ENCODE assay signal across 1 cellular context in the genomic region with DNA sequence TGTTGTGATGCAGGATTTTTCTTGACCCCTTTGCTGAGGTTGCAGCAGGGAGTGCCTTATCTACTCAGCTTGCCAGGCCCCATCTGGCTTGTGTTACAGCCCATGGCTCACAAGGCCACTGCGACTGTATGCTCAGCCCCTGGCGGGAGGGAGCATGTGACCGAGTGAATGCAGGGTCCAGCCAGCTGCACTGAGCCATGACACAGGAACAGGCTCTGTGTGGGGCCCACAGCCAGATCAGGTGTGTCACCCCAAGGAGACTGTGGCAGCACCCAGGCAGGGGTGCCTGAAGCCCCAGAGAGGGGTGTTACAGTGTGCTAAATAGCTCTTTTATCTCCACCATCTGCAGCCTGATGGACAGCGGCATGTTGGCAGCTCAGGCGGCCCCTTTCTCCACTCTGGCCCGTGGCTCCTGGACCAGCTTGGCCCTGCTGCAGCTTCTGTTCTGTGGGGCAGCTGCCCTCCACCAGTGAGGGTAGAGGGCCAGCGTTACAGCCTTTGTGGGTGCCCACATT.
TF ChIP-seq lines count a peak whose summit lies in the region.

No MANE protein-coding gene starts in this region.

TF ChIP-seq in HepG2, 621 proteins besides CTCF, POLR2A, EP300 and RAD21 (continued from another document):
- TF ChIP-seq ARHGAP35 (CRISPR knock-in tag; IDR thresholded peaks at IDR 0.05; ENCODE audit: borderline replicate concordance) (no peak), ZNF510 (CRISPR knock-in tag; IDR thresholded peaks at IDR 0.05; ENCODE audit: low read depth) (no peak), ZNF768 (CRISPR knock-in tag; IDR thresholded peaks at IDR 0.05) (peak; percentile 60; the same call in 1 of the 2 replicates), FOXO1 (CRISPR knock-in tag; IDR thresholded peaks at IDR 0.05) (peak; percentile 46; the same call in 1 of the 2 replicates), SKI (IDR thresholded peaks at IDR 0.05; ENCODE audit: partially characterized antibody) (no peak), SOX6 (IDR thresholded peaks at IDR 0.05) (no peak), SOX6 (CRISPR knock-in tag; IDR thresholded peaks at IDR 0.05) (peak; percentile 13; the same call in 1 of the 2 replicates), PRMT3 (CRISPR knock-in tag; IDR thresholded peaks at IDR 0.05; ENCODE audit: borderline replicate concordance, low read depth) (no peak), GPN1 (CRISPR knock-in tag; IDR thresholded peaks at IDR 0.05; ENCODE audit: borderline replicate concordance) (no peak), ZNF350 (CRISPR knock-in tag; IDR thresholded peaks at IDR 0.05; ENCODE audit: borderline replicate concordance, low read depth) (no peak; the same call in 1 of the 2 replicates), ZNF333 (CRISPR knock-in tag; IDR thresholded peaks at IDR 0.05; ENCODE audit: borderline replicate concordance) (no peak), ZNF781 (CRISPR knock-in tag; IDR thresholded peaks at IDR 0.05; ENCODE audit: borderline replicate concordance, not compliant biosample characterization) (no peak), MED13 (CRISPR knock-in tag; IDR thresholded peaks at IDR 0.05) (no peak), ZNF121 (CRISPR knock-in tag; IDR thresholded peaks at IDR 0.05) (no peak), ZNF839 (CRISPR knock-in tag; IDR thresholded peaks at IDR 0.05; ENCODE audit: borderline replicate concordance) (no peak), KLF11 (CRISPR knock-in tag; IDR thresholded peaks at IDR 0.05) (peak; percentile 41; the same call in 1 of the 2 replicates), ZSCAN25 (CRISPR knock-in tag; IDR thresholded peaks at IDR 0.05) (0 out of 2 replicates have a peak, but pooled peaks have one; percentile 31), ZNF383 (CRISPR knock-in tag; IDR thresholded peaks at IDR 0.05; ENCODE audit: borderline replicate concordance) (no peak), MAZ (IDR thresholded peaks at IDR 0.05; ENCODE audit: borderline replicate concordance, low read depth, low read length) (no peak), MAZ (CRISPR knock-in tag; IDR thresholded peaks at IDR 0.05; ENCODE audit: low read depth) (no peak), ZNF143 (CRISPR knock-in tag; IDR thresholded peaks at IDR 0.05) (no peak), TEAD2 (CRISPR knock-in tag; IDR thresholded peaks at IDR 0.05) (no peak), SIX4 (CRISPR knock-in tag; IDR thresholded peaks at IDR 0.05) (no peak), SP4 (CRISPR knock-in tag; IDR thresholded peaks at IDR 0.05) (no peak), RBAK (CRISPR knock-in tag; IDR thresholded peaks at IDR 0.05) (no peak), ARID2 (CRISPR knock-in tag; IDR thresholded peaks at IDR 0.05; ENCODE audit: borderline replicate concordance) (no peak)
- TF ChIP-seq, protein P1, sequence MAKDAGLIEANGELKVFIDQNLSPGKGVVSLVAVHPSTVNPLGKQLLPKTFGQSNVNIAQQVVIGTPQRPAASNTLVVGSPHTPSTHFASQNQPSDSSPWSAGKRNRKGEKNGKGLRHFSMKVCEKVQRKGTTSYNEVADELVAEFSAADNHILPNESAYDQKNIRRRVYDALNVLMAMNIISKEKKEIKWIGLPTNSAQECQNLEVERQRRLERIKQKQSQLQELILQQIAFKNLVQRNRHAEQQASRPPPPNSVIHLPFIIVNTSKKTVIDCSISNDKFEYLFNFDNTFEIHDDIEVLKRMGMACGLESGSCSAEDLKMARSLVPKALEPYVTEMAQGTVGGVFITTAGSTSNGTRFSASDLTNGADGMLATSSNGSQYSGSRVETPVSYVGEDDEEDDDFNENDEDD (CRISPR knock-in tag; IDR thresholded peaks at IDR 0.05; ENCODE audit: borderline replicate concordance): peak; percentile 85
- TF ChIP-seq, protein P2, sequence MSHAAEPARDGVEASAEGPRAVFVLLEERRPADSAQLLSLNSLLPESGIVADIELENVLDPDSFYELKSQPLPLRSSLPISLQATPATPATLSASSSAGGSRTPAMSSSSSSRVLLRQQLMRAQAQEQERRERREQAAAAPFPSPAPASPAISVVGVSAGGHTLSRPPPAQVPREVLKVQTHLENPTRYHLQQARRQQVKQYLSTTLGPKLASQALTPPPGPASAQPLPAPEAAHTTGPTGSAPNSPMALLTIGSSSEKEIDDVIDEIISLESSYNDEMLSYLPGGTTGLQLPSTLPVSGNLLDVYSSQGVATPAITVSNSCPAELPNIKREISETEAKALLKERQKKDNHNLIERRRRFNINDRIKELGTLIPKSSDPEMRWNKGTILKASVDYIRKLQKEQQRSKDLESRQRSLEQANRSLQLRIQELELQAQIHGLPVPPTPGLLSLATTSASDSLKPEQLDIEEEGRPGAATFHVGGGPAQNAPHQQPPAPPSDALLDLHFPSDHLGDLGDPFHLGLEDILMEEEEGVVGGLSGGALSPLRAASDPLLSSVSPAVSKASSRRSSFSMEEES (CRISPR knock-in tag; IDR thresholded peaks at IDR 0.05): peak; percentile 92
- TF ChIP-seq, protein P3, sequence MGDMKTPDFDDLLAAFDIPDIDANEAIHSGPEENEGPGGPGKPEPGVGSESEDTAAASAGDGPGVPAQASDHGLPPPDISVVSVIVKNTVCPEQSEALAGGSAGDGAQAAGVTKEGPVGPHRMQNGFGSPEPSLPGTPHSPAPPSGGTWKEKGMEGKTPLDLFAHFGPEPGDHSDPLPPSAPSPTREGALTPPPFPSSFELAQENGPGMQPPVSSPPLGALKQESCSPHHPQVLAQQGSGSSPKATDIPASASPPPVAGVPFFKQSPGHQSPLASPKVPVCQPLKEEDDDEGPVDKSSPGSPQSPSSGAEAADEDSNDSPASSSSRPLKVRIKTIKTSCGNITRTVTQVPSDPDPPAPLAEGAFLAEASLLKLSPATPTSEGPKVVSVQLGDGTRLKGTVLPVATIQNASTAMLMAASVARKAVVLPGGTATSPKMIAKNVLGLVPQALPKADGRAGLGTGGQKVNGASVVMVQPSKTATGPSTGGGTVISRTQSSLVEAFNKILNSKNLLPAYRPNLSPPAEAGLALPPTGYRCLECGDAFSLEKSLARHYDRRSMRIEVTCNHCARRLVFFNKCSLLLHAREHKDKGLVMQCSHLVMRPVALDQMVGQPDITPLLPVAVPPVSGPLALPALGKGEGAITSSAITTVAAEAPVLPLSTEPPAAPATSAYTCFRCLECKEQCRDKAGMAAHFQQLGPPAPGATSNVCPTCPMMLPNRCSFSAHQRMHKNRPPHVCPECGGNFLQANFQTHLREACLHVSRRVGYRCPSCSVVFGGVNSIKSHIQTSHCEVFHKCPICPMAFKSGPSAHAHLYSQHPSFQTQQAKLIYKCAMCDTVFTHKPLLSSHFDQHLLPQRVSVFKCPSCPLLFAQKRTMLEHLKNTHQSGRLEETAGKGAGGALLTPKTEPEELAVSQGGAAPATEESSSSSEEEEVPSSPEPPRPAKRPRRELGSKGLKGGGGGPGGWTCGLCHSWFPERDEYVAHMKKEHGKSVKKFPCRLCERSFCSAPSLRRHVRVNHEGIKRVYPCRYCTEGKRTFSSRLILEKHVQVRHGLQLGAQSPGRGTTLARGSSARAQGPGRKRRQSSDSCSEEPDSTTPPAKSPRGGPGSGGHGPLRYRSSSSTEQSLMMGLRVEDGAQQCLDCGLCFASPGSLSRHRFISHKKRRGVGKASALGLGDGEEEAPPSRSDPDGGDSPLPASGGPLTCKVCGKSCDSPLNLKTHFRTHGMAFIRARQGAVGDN (CRISPR knock-in tag; IDR thresholded peaks at IDR 0.05): peak; percentile 89
- TF ChIP-seq, protein P4, sequence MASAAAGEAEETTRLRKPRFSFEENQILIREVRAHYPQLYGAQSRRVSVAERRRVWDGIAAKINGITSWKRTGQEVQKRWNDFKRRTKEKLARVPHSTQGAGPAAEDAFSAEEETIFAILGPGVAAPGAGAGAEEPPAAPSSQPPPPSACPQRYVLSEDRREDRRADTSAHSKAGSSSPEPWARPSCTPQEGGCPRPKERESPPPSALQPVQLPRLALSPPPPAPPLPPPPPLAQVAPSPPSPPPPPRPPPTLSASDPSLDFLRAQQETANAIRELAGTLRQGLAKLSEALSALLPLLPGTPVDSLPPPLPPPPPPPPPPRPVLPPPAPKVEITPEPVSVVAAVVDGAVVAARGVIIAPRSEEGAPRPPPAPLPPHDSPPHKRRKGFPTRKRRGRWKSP (CRISPR knock-in tag; IDR thresholded peaks at IDR 0.05): no peak
- TF ChIP-seq, protein P5, sequence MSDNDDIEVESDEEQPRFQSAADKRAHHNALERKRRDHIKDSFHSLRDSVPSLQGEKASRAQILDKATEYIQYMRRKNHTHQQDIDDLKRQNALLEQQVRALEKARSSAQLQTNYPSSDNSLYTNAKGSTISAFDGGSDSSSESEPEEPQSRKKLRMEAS (IDR thresholded peaks at IDR 0.05): peak; percentile 87
- TF ChIP-seq, protein P6, sequence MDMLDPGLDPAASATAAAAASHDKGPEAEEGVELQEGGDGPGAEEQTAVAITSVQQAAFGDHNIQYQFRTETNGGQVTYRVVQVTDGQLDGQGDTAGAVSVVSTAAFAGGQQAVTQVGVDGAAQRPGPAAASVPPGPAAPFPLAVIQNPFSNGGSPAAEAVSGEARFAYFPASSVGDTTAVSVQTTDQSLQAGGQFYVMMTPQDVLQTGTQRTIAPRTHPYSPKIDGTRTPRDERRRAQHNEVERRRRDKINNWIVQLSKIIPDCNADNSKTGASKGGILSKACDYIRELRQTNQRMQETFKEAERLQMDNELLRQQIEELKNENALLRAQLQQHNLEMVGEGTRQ (IDR thresholded peaks at IDR 0.05; ENCODE audit: low read depth, low read length): peak; percentile 44; the same call in 1 of the 2 replicates
- TF ChIP-seq, protein P6 (CRISPR knock-in tag; IDR thresholded peaks at IDR 0.05; ENCODE audit: borderline replicate concordance): peak; percentile 74; the same call in 1 of the 2 replicates
- TF ChIP-seq, protein P7, sequence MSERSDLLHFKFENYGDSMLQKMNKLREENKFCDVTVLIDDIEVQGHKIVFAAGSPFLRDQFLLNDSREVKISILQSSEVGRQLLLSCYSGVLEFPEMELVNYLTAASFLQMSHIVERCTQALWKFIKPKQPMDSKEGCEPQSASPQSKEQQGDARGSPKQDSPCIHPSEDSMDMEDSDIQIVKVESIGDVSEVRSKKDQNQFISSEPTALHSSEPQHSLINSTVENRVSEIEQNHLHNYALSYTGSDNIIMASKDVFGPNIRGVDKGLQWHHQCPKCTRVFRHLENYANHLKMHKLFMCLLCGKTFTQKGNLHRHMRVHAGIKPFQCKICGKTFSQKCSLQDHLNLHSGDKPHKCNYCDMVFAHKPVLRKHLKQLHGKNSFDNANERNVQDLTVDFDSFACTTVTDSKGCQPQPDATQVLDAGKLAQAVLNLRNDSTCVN (CRISPR knock-in tag; IDR thresholded peaks at IDR 0.05; ENCODE audit: borderline replicate concordance): no peak
- TF ChIP-seq, protein P8, sequence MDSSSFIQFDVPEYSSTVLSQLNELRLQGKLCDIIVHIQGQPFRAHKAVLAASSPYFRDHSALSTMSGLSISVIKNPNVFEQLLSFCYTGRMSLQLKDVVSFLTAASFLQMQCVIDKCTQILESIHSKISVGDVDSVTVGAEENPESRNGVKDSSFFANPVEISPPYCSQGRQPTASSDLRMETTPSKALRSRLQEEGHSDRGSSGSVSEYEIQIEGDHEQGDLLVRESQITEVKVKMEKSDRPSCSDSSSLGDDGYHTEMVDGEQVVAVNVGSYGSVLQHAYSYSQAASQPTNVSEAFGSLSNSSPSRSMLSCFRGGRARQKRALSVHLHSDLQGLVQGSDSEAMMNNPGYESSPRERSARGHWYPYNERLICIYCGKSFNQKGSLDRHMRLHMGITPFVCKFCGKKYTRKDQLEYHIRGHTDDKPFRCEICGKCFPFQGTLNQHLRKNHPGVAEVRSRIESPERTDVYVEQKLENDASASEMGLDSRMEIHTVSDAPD (CRISPR knock-in tag; IDR thresholded peaks at IDR 0.05): no peak
- TF ChIP-seq, protein P9, sequence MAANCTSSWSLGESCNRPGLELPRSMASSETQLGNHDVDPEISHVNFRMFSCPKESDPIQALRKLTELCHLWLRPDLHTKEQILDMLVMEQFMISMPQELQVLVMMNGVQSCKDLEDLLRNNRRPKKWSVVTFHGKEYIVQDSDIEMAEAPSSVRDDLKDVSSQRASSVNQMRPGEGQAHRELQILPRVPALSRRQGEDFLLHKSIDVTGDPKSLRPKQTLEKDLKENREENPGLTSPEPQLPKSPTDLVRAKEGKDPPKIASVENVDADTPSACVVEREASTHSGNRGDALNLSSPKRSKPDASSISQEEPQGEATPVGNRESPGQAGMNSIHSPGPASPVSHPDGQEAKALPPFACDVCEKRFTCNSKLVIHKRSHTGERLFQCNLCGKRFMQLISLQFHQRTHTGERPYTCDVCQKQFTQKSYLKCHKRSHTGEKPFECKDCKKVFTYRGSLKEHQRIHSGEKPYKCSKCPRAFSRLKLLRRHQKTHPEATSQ (CRISPR knock-in tag; IDR thresholded peaks at IDR 0.05; ENCODE audit: borderline replicate concordance): no peak
